19 cellular contexts compared by ENCODE assay signal in the genomic region with DNA sequence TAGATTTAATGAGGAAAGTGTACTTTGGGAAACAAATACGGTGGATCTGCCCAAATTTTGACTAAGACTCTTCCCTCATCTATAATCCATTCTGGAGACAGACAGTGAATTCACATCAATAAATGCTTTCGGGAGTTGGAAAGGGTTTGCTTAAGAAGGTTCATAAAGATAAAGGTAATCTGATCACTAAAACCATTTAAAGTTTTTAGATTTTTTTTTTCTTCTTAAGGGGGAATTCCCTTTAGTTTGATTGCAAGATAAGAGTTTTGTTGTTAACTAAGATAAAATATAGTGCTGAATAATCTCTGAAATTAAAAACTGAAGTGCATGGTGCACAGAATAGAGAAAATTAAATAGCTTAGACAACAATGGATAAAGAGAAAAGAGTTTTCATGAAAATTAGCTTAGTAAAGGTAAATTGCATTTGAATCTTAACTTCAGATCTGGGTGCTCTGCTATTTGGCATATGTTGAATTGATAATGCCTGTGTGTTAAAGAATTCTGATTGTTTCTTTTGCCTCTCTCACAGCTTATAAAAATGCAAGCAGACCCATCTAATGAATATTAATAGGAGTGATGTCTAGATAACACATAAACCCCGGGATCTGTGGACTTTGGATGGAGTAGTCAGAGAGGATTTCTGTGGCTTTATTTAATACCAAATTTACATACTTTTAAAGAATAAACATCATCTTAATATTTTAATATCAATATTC.
"Had no signal": no experiment of that assay in that cellular context is flagged by ENCODE, and none has a peak within 500 bp of the region (broad histone marks: within the 10 kb centered on the region; RNA-seq: fewer than 3 reads in every experiment).

No MANE protein-coding gene starts in this region.

- H3K27me3 ChIP-seq: foreskin keratinocyte had no signal

- H3K27ac ChIP-seq: foreskin keratinocyte, parathyroid adenoma had no signal

- H3K9ac ChIP-seq: parathyroid adenoma had no signal

- FAIRE-seq: colon, endothelial cell of umbilical vein had no signal

- DNase-seq: activated naive CD4-positive, alpha-beta T cell treated with anti-CD3 and anti-CD28 coated beads, Interleukin-2, amount 10 ng/mL, durations not matched to agents 7 days and 5 days; activated T-cell treated with anti-CD3 and anti-CD28 coated beads for 4 hours; caudate nucleus; foreskin keratinocyte; glutamatergic neuron; hypothalamus; kidney glomerular epithelial cell; mesenchymal stem cell; retina; stimulated activated CD4-positive, alpha-beta T cell treated with anti-CD3 and anti-CD28 coated beads, Interleukin-2, amount 100 ng/mL, for 48 hours; T-cell; T1000; trophoblast cell had no signal

- H3K4me1 ChIP-seq: foreskin keratinocyte, parathyroid adenoma had no signal

- ATAC-seq: activated CD4-positive, CD25-positive, alpha-beta regulatory T cell treated with anti-CD3 and anti-CD28 coated beads, Interleukin-2, amount 50 U/mL, for 24 hours; foreskin keratinocyte; natural killer cell treated with Interleukin-12 subunit alpha and Interleukin-12 subunit beta and Interleukin-15 and Interleukin-18, amount 100 ng/mL, for 72 hours; stimulated activated memory B cell treated with anti-CD40 and anti-IgM and Interleukin-4, amounts not matched to agents 10 μg/mL and 1 μg/mL and 100 μg/mL, for 72 hours; T-cell had no signal
